1 cellular context compared by ENCODE assay signal in the genomic region with DNA sequence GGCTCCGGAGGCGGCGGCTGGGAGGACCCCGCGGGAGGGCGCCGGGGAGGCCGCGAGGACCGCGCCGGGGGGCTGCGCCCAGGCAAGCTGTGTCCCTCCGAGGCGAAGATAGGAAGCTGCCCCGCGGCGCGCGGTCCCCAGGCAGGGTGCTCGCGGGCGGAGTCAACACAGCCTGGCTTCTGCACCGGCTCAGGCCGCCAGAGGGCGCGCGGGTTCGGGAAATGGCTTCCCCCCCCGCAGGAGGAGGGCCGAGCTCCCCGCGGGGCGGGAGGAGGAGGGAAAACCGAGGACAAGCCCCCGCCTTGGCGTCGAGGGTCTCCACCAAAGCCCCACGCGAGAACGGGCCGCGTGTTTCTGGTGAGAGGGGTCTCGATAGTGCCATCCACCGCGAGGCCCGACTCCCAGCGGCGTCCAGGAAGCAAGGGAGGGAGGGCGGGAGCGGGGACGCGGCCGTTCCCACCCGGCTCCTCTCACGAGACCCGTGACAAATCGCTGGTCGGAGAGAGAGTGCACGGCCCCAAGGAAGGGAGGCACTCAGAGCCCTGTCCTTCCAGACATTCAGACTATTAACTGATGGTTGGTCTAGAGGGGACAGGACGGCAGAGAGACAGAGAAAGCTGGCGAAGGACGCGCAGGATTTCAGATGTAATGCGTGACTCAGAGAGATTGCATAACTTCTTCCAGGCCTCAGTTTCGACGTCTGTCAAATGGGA.
TF ChIP-seq lines count a peak whose summit lies in the region.

No MANE protein-coding gene starts in this region.

TF ChIP-seq in HepG2, 621 proteins besides CTCF, POLR2A, EP300 and RAD21 (continued from another document and continues in another):
- TF ChIP-seq ZHX1 (CRISPR knock-in tag; IDR thresholded peaks at IDR 0.05; ENCODE audit: low read depth) (no peak), NR0B2 (CRISPR knock-in tag; IDR thresholded peaks at IDR 0.05) (0 out of 2 replicates have a peak, but pooled peaks have one; percentile 62), ZNF124 (CRISPR knock-in tag; IDR thresholded peaks at IDR 0.05) (0 out of 2 replicates have a peak, but pooled peaks have one; percentile 19), ZNF549 (CRISPR knock-in tag; IDR thresholded peaks at IDR 0.05) (no peak), RBM22 (optimal IDR thresholded peaks at IDR 0.05; ENCODE audit: low read length) (no peak), NR2F1 (CRISPR knock-in tag; IDR thresholded peaks at IDR 0.05) (no peak), STAG1 (CRISPR knock-in tag; IDR thresholded peaks at IDR 0.05) (peak; percentile 94), HNRNPUL1 (IDR thresholded peaks at IDR 0.05; ENCODE audit: low read depth, low read length) (no peak), ARID4A (CRISPR knock-in tag; IDR thresholded peaks at IDR 0.05; ENCODE audit: borderline replicate concordance) (peak; percentile 57; the same call in 1 of the 2 replicates), ZNF687 (CRISPR knock-in tag; IDR thresholded peaks at IDR 0.05) (peak; percentile 95), EHMT2 (IDR thresholded peaks at IDR 0.05; ENCODE audit: borderline replicate concordance, low read depth, low read length) (no peak), ZFP1 (CRISPR knock-in tag; IDR thresholded peaks at IDR 0.05) (no peak), ZNF704 (CRISPR knock-in tag; IDR thresholded peaks at IDR 0.05; ENCODE audit: borderline replicate concordance) (0 out of 2 replicates have a peak, but pooled peaks have one; percentile 31), XBP1 (CRISPR knock-in tag; IDR thresholded peaks at IDR 0.05) (no peak), ZBTB10 (CRISPR knock-in tag; IDR thresholded peaks at IDR 0.05; ENCODE audit: borderline replicate concordance) (no peak), PAWR (CRISPR knock-in tag; IDR thresholded peaks at IDR 0.05; ENCODE audit: borderline replicate concordance) (no peak), ZNF335 (CRISPR knock-in tag; IDR thresholded peaks at IDR 0.05) (no peak), KAT8 (CRISPR knock-in tag; IDR thresholded peaks at IDR 0.05) (peak; percentile 74), ZKSCAN8 (CRISPR knock-in tag; IDR thresholded peaks at IDR 0.05; ENCODE audit: borderline replicate concordance) (no peak), HNRNPL (IDR thresholded peaks at IDR 0.05; ENCODE audit: low read depth, low read length) (0 out of 2 replicates have a peak, but pooled peaks have one; percentile 16), ZKSCAN1 (IDR thresholded peaks at IDR 0.05; ENCODE audit: low read length) (no peak), ZNF619 (CRISPR knock-in tag; IDR thresholded peaks at IDR 0.05) (no peak), GATA4 (IDR thresholded peaks at IDR 0.05; ENCODE audit: borderline replicate concordance, low read depth) (no peak), ZIK1 (CRISPR knock-in tag; IDR thresholded peaks at IDR 0.05; ENCODE audit: borderline replicate concordance, low read depth) (no peak), ELF1 (CRISPR knock-in tag; IDR thresholded peaks at IDR 0.05) (peak; percentile 65), KDM4B (CRISPR knock-in tag; IDR thresholded peaks at IDR 0.05) (peak; percentile 78; the same call in 1 of the 2 replicates)
- TF ChIP-seq, protein P1, sequence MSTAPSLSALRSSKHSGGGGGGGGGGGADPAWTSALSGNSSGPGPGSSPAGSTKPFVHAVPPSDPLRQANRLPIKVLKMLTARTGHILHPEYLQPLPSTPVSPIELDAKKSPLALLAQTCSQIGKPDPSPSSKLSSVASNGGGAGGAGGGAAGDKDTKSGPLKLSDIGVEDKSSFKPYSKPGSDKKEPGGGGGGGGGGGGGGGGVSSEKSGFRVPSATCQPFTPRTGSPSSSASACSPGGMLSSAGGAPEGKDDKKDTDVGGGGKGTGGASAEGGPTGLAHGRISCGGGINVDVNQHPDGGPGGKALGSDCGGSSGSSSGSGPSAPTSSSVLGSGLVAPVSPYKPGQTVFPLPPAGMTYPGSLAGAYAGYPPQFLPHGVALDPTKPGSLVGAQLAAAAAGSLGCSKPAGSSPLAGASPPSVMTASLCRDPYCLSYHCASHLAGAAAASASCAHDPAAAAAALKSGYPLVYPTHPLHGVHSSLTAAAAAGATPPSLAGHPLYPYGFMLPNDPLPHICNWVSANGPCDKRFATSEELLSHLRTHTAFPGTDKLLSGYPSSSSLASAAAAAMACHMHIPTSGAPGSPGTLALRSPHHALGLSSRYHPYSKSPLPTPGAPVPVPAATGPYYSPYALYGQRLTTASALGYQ (CRISPR knock-in tag; IDR thresholded peaks at IDR 0.05) = no peak
- TF ChIP-seq, protein P2, sequence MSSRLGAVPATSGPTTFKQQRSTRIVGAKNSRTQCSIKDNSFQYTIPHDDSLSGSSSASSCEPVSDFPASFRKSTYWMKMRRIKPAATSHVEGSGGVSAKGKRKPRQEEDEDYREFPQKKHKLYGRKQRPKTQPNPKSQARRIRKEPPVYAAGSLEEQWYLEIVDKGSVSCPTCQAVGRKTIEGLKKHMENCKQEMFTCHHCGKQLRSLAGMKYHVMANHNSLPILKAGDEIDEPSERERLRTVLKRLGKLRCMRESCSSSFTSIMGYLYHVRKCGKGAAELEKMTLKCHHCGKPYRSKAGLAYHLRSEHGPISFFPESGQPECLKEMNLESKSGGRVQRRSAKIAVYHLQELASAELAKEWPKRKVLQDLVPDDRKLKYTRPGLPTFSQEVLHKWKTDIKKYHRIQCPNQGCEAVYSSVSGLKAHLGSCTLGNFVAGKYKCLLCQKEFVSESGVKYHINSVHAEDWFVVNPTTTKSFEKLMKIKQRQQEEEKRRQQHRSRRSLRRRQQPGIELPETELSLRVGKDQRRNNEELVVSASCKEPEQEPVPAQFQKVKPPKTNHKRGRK (CRISPR knock-in tag; IDR thresholded peaks at IDR 0.05) = peak; percentile 19; the same call in 1 of the 2 replicates
- TF ChIP-seq, protein P3, sequence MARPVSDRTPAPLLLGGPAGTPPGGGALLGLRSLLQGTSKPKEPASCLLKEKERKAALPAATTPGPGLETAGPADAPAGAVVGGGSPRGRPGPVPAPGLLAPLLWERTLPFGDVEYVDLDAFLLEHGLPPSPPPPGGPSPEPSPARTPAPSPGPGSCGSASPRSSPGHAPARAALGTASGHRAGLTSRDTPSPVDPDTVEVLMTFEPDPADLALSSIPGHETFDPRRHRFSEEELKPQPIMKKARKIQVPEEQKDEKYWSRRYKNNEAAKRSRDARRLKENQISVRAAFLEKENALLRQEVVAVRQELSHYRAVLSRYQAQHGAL (CRISPR knock-in tag; IDR thresholded peaks at IDR 0.05; ENCODE audit: not compliant biosample characterization) = peak; percentile 46
- TF ChIP-seq, protein P4, sequence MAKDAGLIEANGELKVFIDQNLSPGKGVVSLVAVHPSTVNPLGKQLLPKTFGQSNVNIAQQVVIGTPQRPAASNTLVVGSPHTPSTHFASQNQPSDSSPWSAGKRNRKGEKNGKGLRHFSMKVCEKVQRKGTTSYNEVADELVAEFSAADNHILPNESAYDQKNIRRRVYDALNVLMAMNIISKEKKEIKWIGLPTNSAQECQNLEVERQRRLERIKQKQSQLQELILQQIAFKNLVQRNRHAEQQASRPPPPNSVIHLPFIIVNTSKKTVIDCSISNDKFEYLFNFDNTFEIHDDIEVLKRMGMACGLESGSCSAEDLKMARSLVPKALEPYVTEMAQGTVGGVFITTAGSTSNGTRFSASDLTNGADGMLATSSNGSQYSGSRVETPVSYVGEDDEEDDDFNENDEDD (CRISPR knock-in tag; IDR thresholded peaks at IDR 0.05; ENCODE audit: borderline replicate concordance) = peak; percentile 67; the same call in 1 of the 2 replicates
